In the genomic region with DNA sequence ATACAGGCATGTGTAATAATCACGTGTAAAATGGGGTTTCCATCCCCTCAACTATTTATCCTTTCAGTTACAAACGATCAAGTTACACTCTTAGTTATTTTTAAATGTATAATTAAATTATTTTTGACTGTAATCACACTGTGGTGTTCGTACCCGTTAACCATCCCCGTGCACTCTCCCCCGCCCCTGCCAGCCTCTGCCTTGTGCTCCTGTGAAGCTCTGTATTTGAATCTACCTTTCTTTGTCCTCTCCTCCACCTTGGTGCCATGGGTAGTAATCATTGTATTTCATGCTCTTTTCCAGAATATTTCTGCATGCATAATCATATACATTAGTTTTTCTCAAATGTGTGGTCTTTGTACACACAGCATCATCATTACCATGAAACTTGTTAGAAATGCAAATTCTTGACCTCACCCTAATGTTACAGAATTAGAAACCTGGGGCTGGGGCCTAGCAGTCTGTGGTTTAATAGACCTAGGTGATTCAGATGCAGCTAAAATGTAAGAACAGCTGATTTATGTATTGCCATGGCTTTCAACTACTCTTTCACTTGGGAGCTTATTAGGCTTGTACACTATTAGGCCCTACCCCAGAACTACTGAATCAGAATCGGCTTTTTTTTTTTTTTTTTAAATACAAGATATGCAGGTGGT, we compare ENCODE assay signal across 1 cellular context.
TF ChIP-seq lines count a peak whose summit lies in the region.

No MANE protein-coding gene starts in this region.

TF ChIP-seq in GM23338, 12 proteins besides CTCF, POLR2A, EP300 and RAD21 (continued from another document):
- TF ChIP-seq, protein P1, sequence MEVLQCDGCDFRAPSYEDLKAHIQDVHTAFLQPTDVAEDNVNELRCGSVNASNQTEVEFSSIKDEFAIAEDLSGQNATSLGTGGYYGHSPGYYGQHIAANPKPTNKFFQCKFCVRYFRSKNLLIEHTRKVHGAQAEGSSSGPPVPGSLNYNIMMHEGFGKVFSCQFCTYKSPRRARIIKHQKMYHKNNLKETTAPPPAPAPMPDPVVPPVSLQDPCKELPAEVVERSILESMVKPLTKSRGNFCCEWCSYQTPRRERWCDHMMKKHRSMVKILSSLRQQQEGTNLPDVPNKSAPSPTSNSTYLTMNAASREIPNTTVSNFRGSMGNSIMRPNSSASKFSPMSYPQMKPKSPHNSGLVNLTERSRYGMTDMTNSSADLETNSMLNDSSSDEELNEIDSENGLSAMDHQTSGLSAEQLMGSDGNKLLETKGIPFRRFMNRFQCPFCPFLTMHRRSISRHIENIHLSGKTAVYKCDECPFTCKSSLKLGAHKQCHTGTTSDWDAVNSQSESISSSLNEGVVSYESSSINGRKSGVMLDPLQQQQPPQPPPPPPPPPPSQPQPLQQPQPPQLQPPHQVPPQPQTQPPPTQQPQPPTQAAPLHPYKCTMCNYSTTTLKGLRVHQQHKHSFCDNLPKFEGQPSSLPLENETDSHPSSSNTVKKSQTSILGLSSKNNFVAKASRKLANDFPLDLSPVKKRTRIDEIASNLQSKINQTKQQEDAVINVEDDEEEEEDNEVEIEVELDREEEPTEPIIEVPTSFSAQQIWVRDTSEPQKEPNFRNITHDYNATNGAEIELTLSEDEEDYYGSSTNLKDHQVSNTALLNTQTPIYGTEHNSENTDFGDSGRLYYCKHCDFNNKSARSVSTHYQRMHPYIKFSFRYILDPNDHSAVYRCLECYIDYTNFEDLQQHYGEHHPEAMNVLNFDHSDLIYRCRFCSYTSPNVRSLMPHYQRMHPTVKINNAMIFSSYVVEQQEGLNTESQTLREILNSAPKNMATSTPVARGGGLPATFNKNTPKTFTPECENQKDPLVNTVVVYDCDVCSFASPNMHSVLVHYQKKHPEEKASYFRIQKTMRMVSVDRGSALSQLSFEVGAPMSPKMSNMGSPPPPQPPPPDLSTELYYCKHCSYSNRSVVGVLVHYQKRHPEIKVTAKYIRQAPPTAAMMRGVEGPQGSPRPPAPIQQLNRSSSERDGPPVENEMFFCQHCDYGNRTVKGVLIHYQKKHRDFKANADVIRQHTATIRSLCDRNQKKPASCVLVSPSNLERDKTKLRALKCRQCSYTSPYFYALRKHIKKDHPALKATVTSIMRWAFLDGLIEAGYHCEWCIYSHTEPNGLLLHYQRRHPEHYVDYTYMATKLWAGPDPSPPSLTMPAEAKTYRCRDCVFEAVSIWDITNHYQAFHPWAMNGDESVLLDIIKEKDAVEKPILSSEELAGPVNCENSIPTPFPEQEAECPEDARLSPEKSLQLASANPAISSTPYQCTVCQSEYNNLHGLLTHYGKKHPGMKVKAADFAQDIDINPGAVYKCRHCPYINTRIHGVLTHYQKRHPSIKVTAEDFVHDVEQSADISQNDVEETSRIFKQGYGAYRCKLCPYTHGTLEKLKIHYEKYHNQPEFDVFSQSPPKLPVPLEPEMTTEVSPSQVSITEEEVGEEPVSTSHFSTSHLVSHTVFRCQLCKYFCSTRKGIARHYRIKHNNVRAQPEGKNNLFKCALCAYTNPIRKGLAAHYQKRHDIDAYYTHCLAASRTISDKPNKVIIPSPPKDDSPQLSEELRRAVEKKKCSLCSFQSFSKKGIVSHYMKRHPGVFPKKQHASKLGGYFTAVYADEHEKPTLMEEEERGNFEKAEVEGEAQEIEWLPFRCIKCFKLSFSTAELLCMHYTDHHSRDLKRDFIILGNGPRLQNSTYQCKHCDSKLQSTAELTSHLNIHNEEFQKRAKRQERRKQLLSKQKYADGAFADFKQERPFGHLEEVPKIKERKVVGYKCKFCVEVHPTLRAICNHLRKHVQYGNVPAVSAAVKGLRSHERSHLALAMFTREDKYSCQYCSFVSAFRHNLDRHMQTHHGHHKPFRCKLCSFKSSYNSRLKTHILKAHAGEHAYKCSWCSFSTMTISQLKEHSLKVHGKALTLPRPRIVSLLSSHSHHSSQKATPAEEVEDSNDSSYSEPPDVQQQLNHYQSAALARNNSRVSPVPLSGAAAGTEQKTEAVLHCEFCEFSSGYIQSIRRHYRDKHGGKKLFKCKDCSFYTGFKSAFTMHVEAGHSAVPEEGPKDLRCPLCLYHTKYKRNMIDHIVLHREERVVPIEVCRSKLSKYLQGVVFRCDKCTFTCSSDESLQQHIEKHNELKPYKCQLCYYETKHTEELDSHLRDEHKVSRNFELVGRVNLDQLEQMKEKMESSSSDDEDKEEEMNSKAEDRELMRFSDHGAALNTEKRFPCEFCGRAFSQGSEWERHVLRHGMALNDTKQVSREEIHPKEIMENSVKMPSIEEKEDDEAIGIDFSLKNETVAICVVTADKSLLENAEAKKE (CRISPR knock-in tag; IDR thresholded peaks at IDR 0.05), result no peak
- no peak for TF ChIP-seq STAT1 (IDR thresholded peaks at IDR 0.05; ENCODE audit: unreplicated experiment)
